12 cellular contexts compared by ENCODE assay signal in the genomic region with DNA sequence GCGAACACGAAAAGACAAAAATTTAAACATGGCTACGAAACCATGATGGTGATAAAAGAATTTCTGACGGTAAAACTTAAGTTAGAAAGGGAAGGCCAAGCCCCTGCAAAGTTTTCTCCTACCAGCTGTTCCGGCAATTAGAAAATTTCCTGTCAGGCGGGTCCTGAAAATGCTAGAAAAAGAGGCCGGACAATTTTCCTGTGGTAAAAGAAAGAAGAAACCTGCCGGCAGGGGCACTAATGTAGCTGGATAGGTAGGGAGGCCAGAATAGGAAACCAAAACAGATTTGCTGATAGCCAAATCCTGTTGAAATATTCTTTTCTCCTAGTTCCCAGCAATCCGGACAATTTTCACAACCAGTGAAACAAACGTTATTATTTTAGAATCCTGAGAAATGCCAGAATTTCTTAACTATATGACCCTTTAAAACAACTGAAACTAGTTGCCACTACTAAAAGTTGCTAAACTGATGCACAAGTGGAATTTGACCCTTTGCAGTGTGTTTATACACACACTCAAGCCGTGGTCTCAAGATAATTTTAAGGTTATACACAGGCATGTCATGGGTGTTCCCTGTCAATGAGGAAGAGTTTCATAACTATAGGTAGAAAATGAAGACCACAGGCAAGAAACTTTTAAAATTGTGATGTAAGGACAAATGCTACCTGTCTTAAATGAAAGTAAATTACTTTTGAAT. TPM values are rescaled to one million over a fixed set of nuclear protein-coding genes. Genes with fewer than 3 reads are reported as not detected.
A peak's percentile ranks its signal among the peaks of the same experiment; 100 is the strongest.
DNase-seq lines count a peak whose midpoint lies in the region; ATAC-seq and TF ChIP-seq lines count a peak whose summit lies in the region.
"Had no signal": no experiment of that assay in that cellular context is flagged by ENCODE, and none has a peak within 500 bp of the region (broad histone marks: within the 10 kb centered on the region; RNA-seq: fewer than 3 reads in every experiment).

No MANE protein-coding gene starts in this region.

- intact Hi-C loops in Panc1 (cut with micrococcal nuclease; ENCODE audit: unreplicated experiment): no loop called here

- H3K4me1 ChIP-seq in Panc1 (ENCODE audit: control insufficient read depth, insufficient read depth, low read length) (no peaks in the 10 kb centered on the region), upper lobe of left lung (peaks cover 0 to 6% (median 2%) of the 10 kb centered on the region in 4 donors)
- H3K4me1 ChIP-seq: breast epithelium had no signal

- POLR2A ChIA-PET in Panc1 (lab: Charles Lee): no interaction called here

- TF ChIP-seq POLR2A in upper lobe of left lung (IDR thresholded peaks at IDR 0.05): no peak

- CTCF ChIA-PET in Panc1 (lab: Charles Lee): no interaction called here

- H3K9me3 ChIP-seq in Panc1 (ENCODE audit: control insufficient read depth, insufficient read depth, low read depth, low read length) (no peaks in the 10 kb centered on the region), upper lobe of left lung (no peaks in the 10 kb centered on the region)
- H3K9me3 ChIP-seq: breast epithelium had no signal

- H3K27me3 ChIP-seq in Panc1 (ENCODE audit: control insufficient read depth, insufficient read depth, low read length): no peaks in the 10 kb centered on the region
- H3K27me3 ChIP-seq in upper lobe of left lung: no peaks in the 10 kb centered on the region
- H3K27me3 ChIP-seq: breast epithelium had no signal

- H3K27ac ChIP-seq in Panc1 (ENCODE audit: low read length) (no peak overlapping the region), upper lobe of left lung (peak overlapping the region in 3 of 4 donors; percentile 8 to 43 (median 18))
- H3K27ac ChIP-seq: VCaP had no signal

- TF ChIP-seq EP300 in upper lobe of left lung (IDR thresholded peaks at IDR 0.05): no peak

- H3K36me3 ChIP-seq in Panc1 (ENCODE audit: control insufficient read depth, insufficient read depth, low read length) (no peaks in the 10 kb centered on the region), upper lobe of left lung (no peaks in the 10 kb centered on the region)
- H3K36me3 ChIP-seq: breast epithelium had no signal

- in situ Hi-C loops in Panc1 (cut with HindIII; ENCODE audit: low pct_unique_long_range_greater_than_20kb, low sequenced_read_pairs): no loop called here

- TF ChIP-seq CTCF in Panc1 (IDR thresholded peaks at IDR 0.05): peak; percentile 17; the same call in 1 of the 2 replicates
- no peak for TF ChIP-seq CTCF in fibroblast of the aortic adventitia (IDR thresholded peaks at IDR 0.05; ENCODE audit: insufficient read depth, low read length)
- no peak for TF ChIP-seq CTCF in upper lobe of left lung (IDR thresholded peaks at IDR 0.05)

- WGBS in upper lobe of left lung, 2 donors: 44 to 49% methylated on average over 11 of the region's 11 CpGs

- H3K4me3 ChIP-seq in Panc1 (ENCODE audit: low read depth in 2 of 2, low read length in 2 of 2) (no peak overlapping the region), fibroblast of the aortic adventitia (ENCODE audit: low read depth, low read length) (no peak overlapping the region), upper lobe of left lung (peak overlapping the region in 2 of 4 donors; percentile 23 to 28)
- H3K4me3 ChIP-seq: breast epithelium had no signal

- no peak for DNase-seq in Panc1 (ENCODE audit: low read depth, low spot score)
- peak; percentile 39 for DNase-seq in fibroblast of the aortic adventitia (ENCODE audit: low read depth)
- DNase-seq in lung microvascular endothelial cell (ENCODE audit: low read depth in 2 of 2): peak; percentile 82 to 85
- no peak for DNase-seq in upper lobe of left lung
- DNase-seq in activated gamma-delta T cell treated with Interleukin-2 at 50 U/mL for 16 hours: no peak
- DNase-seq in 8988T: no peak
- DNase-seq: naive thymus-derived CD8-positive, alpha-beta T cell; NCI-H187 treated with DMSO at 0.1 percent for 48 hours; substantia nigra had no signal

- BruUV-seq in Panc1 (replicated peaks; lab: Mats Ljungman, UMichigan): no TSS peak

- ATAC-seq in Panc1 (no peak), upper lobe of left lung (ENCODE audit: low FRiP score in 2 of 2) (no peak), HG03439 (IDR thresholded peaks at IDR 0.05; ENCODE audit: unreplicated experiment) (no peak)
- ATAC-seq: naive thymus-derived CD8-positive, alpha-beta T cell had no signal

RNA-seq across cellular contexts. Expression of a gene that starts 47.8 kb away (rescaled TPM):
- total RNA-seq in Panc1 (2021; ENCODE audit: unreplicated experiment) (40.5 TPM), fibroblast of the aortic adventitia (ENCODE audit: low replicate concordance) (42.5 and 58.1 TPM in 2 replicates), lung microvascular endothelial cell (63.1 and 74.5 TPM in 2 replicates), upper lobe of left lung (10 to 100 TPM; 24.6 to 93.0 (median 58.4) TPM)
- 23.9 TPM for polyA plus RNA-seq in Panc1 (2012; ENCODE audit: insufficient read length)

Comparison
In these comparisons a context has a peak if more than half of its experiments do, and no peak if none do; other contexts are left out.
1. DNase-seq: peak in fibroblast of the aortic adventitia (single experiment) and lung microvascular endothelial cell (2 of 2); none in Panc1 (single experiment), upper lobe of left lung (0 of 2), activated gamma-delta T cell treated with Interleukin-2 at 50 U/mL for 16 hours (single experiment) and 8988T (single experiment).